In the genomic region with DNA sequence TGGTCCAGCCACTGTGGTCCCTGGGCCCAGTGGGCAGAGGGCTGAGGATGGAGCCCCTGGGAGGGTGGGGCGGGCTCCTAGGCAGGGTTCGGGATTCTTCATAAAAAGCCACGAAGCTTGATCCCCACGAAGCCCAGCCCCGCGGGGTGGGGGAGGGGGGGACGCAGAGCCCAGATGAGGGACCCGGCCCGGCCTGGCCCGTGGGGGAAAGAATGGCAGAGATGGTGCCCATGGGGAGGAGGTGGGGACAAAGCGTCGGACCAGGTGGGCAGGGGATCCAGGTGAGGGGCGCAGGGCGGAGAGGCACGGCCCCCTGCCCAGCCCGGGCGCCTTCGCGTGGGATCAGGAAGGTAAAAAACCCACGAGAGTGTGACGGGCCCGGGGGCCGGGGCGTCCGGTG, we compare ENCODE assay signal across 8 cellular contexts. TPM values are rescaled to one million over a fixed set of nuclear protein-coding genes. Genes with fewer than 3 reads are reported as not detected.
A peak's percentile ranks its signal among the peaks of the same experiment; 100 is the strongest.
DNase-seq lines count a peak whose midpoint lies in the region; ATAC-seq and TF ChIP-seq lines count a peak whose summit lies in the region.

No MANE protein-coding gene starts in this region.

- H3K27me3 ChIP-seq in DOHH2 (ENCODE audit: control insufficient read depth, low read length) (peaks cover 9% of the 10 kb centered on the region; the same call in 1 of the 2 replicates), Peyer's patch (no peaks in the 10 kb centered on the region), esophagus muscularis mucosa (no peaks in the 10 kb centered on the region), parathyroid adenoma (ENCODE audit: control insufficient read depth, insufficient read depth, low read length) (no peaks in the 10 kb centered on the region)

- no peaks in the 10 kb centered on the region for H3F3A ChIP-seq in DOHH2 (ENCODE audit: control insufficient read depth, insufficient read depth)

- H3K4me3 ChIP-seq in DOHH2 (ENCODE audit: low read length) (peak overlapping the region; percentile 71), Peyer's patch (peak overlapping the region; percentile 60 to 79 (median 72)), esophagus muscularis mucosa (peak overlapping the region; percentile 75 to 83 (median 79)), parathyroid adenoma (ENCODE audit: low read depth, low read length) (peak overlapping the region; percentile 65)

- peak overlapping the region; percentile 97 for H2AFZ ChIP-seq in parathyroid adenoma

- no peak for ATAC-seq in HG03025 (IDR thresholded peaks at IDR 0.05; ENCODE audit: low FRiP score, unreplicated experiment)

- no peak for TF ChIP-seq POLR2A in Peyer's patch (IDR thresholded peaks at IDR 0.05)
- no peak for TF ChIP-seq POLR2A in esophagus muscularis mucosa (IDR thresholded peaks at IDR 0.05; ENCODE audit: low read depth)

- TF ChIP-seq CTCF in DOHH2 (IDR thresholded peaks at IDR 0.05; ENCODE audit: low read depth, low read length, poor library complexity, severe bottlenecking) = no peak
- no peak for TF ChIP-seq CTCF in Peyer's patch (IDR thresholded peaks at IDR 0.05)
- TF ChIP-seq CTCF in esophagus muscularis mucosa (IDR thresholded peaks at IDR 0.05) = no peak
- TF ChIP-seq CTCF in parathyroid adenoma (IDR thresholded peaks at IDR 0.05) = no peak

- WGBS in esophagus muscularis mucosa = 29% methylated on average over 13 of the region's 25 CpGs

- H3K9me3 ChIP-seq in DOHH2 (ENCODE audit: control insufficient read depth, insufficient read depth, low read length) (no peaks in the 10 kb centered on the region), Peyer's patch (no peaks in the 10 kb centered on the region), esophagus muscularis mucosa (no peaks in the 10 kb centered on the region), parathyroid adenoma (ENCODE audit: control insufficient read depth, low read length) (no peaks in the 10 kb centered on the region)

- no peaks in the 10 kb centered on the region for H4K20me1 ChIP-seq in DOHH2 (ENCODE audit: control insufficient read depth, insufficient read depth, low read depth, low read length)

- no peak overlapping the region for H3K9ac ChIP-seq in parathyroid adenoma

- no peak for DNase-seq in Peyer's patch
- DNase-seq in esophagus muscularis mucosa (ENCODE audit: extremely low spot score) = no peak
- no peak for DNase-seq in NCI-H2107 treated with DMSO at 0.1 percent for 48 hours (lab: John Stamatoyannopoulos, UW; ENCODE audit: unreplicated experiment)
- no peak for DNase-seq in NCI-H345 treated with DMSO at 0.1 percent for 48 hours (lab: John Stamatoyannopoulos, UW; ENCODE audit: unreplicated experiment)
- no peak for DNase-seq in KG1 (lab: John Stamatoyannopoulos, UW)

- H3K36me3 ChIP-seq in DOHH2 (ENCODE audit: control insufficient read depth, low read length) (no peaks in the 10 kb centered on the region), Peyer's patch (no peaks in the 10 kb centered on the region), esophagus muscularis mucosa (no peaks in the 10 kb centered on the region), parathyroid adenoma (ENCODE audit: control insufficient read depth, insufficient read depth, low read length) (no peaks in the 10 kb centered on the region)

- H3K4me2 ChIP-seq in DOHH2 (ENCODE audit: low read length) (peak overlapping the region; percentile 70), parathyroid adenoma (ENCODE audit: low read length) (peak overlapping the region; percentile 80)

- peaks cover 14% of the 10 kb centered on the region for H3K4me1 ChIP-seq in DOHH2 (ENCODE audit: control insufficient read depth, low read length)
- H3K4me1 ChIP-seq in Peyer's patch = peaks cover 0 to 18% (median 7%) of the 10 kb centered on the region in 4 donors
- H3K4me1 ChIP-seq in esophagus muscularis mucosa = peaks cover 13 to 21% (median 18%) of the 10 kb centered on the region in 4 donors
- no peaks in the 10 kb centered on the region for H3K4me1 ChIP-seq in parathyroid adenoma

- H3K9me2 ChIP-seq in DOHH2 (replicated peaks; ENCODE audit: control insufficient read depth, low read length) = no peaks in the 10 kb centered on the region

- TF ChIP-seq EP300 in esophagus muscularis mucosa (IDR thresholded peaks at IDR 0.05) = no peak

- intact Hi-C loops in esophagus muscularis mucosa (cut with DNase I) = loop anchor here (5.0 kb wide), 1 partner anchor 78 kb away; no protein-coding TSS in a partner anchor

- H3K27ac ChIP-seq in DOHH2 (ENCODE audit: low read depth, low read length) (no peak overlapping the region), Peyer's patch (peak overlapping the region; percentile 79 to 91 (median 88)), esophagus muscularis mucosa (replicated peaks in 1 of 4) (peak overlapping the region; percentile 86 to 89 (median 86)), parathyroid adenoma (peak overlapping the region; percentile 78)

- no peaks in the 10 kb centered on the region for H3K79me2 ChIP-seq in DOHH2 (ENCODE audit: control insufficient read depth, low read length)
- H3K79me2 ChIP-seq in parathyroid adenoma = no peaks in the 10 kb centered on the region

RNA-seq across cellular contexts. Expression of a gene that starts 6.0 kb away (rescaled TPM):
- total RNA-seq in Peyer's patch (10 to 100 TPM; 10.7 to 40.3 (median 30.0) TPM), esophagus muscularis mucosa (10 to 100 TPM; 29.5 to 45.4 (median 39.0) TPM)
